Comparison of ENCODE assay signal across 16 cellular contexts in genomic region chr12:67451206-67451605, GRCh38.
A peak's percentile ranks its signal among the peaks of the same experiment; 100 is the strongest.
DNase-seq lines count a peak whose midpoint lies in the region; ATAC-seq and TF ChIP-seq lines count a peak whose summit lies in the region.
"Had no signal": no experiment of that assay in that cellular context is flagged by ENCODE, and none has a peak within 500 bp of the region (broad histone marks: within the 10 kb centered on the region; RNA-seq: fewer than 3 reads in every experiment).

No MANE protein-coding gene starts in this region.

- H3K36me3 ChIP-seq in WERI-Rb-1 (no peaks in the 10 kb centered on the region), esophagus squamous epithelium (no peaks in the 10 kb centered on the region)

- H3K4me1 ChIP-seq in esophagus squamous epithelium: peaks cover 0 to 2% (median under 1%) of the 10 kb centered on the region in 3 donors

- 56 to 71% methylated on average over 4 of the region's 4 CpGs for WGBS in esophagus squamous epithelium, 2 donors

- no peak overlapping the region for H3K4me3 ChIP-seq in WERI-Rb-1 (ENCODE audit: low read depth, low read length)
- no peak overlapping the region for H3K4me3 ChIP-seq in esophagus squamous epithelium
- H3K4me3 ChIP-seq: PC-9 had no signal

- H3K9me3 Mint-ChIP-seq in natural killer cell treated with Interleukin-12 subunit alpha and Interleukin-12 subunit beta and Interleukin-15 and Interleukin-18, amount 100 ng/mL, for 72 hours: no peaks in the 10 kb centered on the region
- H3K9me3 Mint-ChIP-seq in immature natural killer cell: peaks cover 0 to 3% (median 0%) of the 10 kb centered on the region in 6 donors

- H3K27ac Mint-ChIP-seq in natural killer cell treated with Interleukin-12 subunit alpha and Interleukin-12 subunit beta and Interleukin-15 and Interleukin-18, amount 100 ng/mL, for 72 hours: peak overlapping the region; percentile 15 to 30
- peak overlapping the region in 1 of 6 donors; percentile 23 for H3K27ac Mint-ChIP-seq in immature natural killer cell

- no peaks in the 10 kb centered on the region for H3K27me3 ChIP-seq in WERI-Rb-1 (ENCODE audit: insufficient read depth, low read depth, severe bottlenecking)
- H3K27me3 ChIP-seq in esophagus squamous epithelium: no peaks in the 10 kb centered on the region

- no peak for TF ChIP-seq POLR2A in esophagus squamous epithelium (IDR thresholded peaks at IDR 0.05)

- intact Hi-C loops in esophagus squamous epithelium (cut with DNase I): no loop called here

- H3K4me3 Mint-ChIP-seq in natural killer cell treated with Interleukin-12 subunit alpha and Interleukin-12 subunit beta and Interleukin-15 and Interleukin-18, amount 100 ng/mL, for 72 hours: no peak overlapping the region
- no peak overlapping the region for H3K4me3 Mint-ChIP-seq in immature natural killer cell

- no peak for ATAC-seq in natural killer cell treated with Interleukin-12 subunit alpha and Interleukin-12 subunit beta and Interleukin-15 and Interleukin-18, amount 100 ng/mL, for 72 hours

- H3K9me3 ChIP-seq in WERI-Rb-1 (ENCODE audit: severe bottlenecking): no peaks in the 10 kb centered on the region
- no peaks in the 10 kb centered on the region for H3K9me3 ChIP-seq in esophagus squamous epithelium

- peaks cover 0 to 8% of the 10 kb centered on the region in 2 donors for H3K27me3 Mint-ChIP-seq in natural killer cell treated with Interleukin-12 subunit alpha and Interleukin-12 subunit beta and Interleukin-15 and Interleukin-18, amount 100 ng/mL, for 72 hours
- peaks cover 2 to 6% (median 3%) of the 10 kb centered on the region in 3 donors for H3K27me3 Mint-ChIP-seq in immature natural killer cell (ENCODE audit: low read depth in 3 of 3)

- peaks cover 22% of the 10 kb centered on the region for H3K36me3 Mint-ChIP-seq in natural killer cell treated with Interleukin-12 subunit alpha and Interleukin-12 subunit beta and Interleukin-15 and Interleukin-18, amount 100 ng/mL, for 72 hours
- H3K36me3 Mint-ChIP-seq in immature natural killer cell: no peaks in the 10 kb centered on the region

- H3K27ac ChIP-seq in WERI-Rb-1 (no peak overlapping the region), esophagus squamous epithelium (no peak overlapping the region)
- H3K27ac ChIP-seq: PC-9 had no signal

- H3K4me1 Mint-ChIP-seq in natural killer cell treated with Interleukin-12 subunit alpha and Interleukin-12 subunit beta and Interleukin-15 and Interleukin-18, amount 100 ng/mL, for 72 hours (ENCODE audit: low read depth in 2 of 2): peaks cover 42 to 46% of the 10 kb centered on the region in 2 donors
- H3K4me1 Mint-ChIP-seq in immature natural killer cell: peaks cover 36 to 41% of the 10 kb centered on the region in 2 donors

- DNase-seq in NCI-H146 treated with DMSO at 0.1 percent for 48 hours (lab: John Stamatoyannopoulos, UW; ENCODE audit: unreplicated experiment) (peak; percentile 10), WERI-Rb-1 (no peak), NCI-H82 (lab: John Stamatoyannopoulos, UW) (no peak), esophagus squamous epithelium (lab: John Stamatoyannopoulos, UW) (no peak), immature natural killer cell (no peak)
- DNase-seq in natural killer cell treated with Interleukin-12 subunit alpha and Interleukin-12 subunit beta and Interleukin-15 and Interleukin-18, amount 100 ng/mL, for 72 hours (ENCODE audit: low spot score): no peak
- DNase-seq: ACHN, AML-193, EL, HCEC 1CT, NCI-H1417 treated with DMSO at 0.1 percent for 48 hours, NCI-H2081 treated with DMSO at 0.1 percent for 48 hours, NCI-H510A treated with DMSO at 0.1 percent for 48 hours, PC-9, T-helper 1 cell had no signal

- peak; percentile 3 for TF ChIP-seq CTCF in GM12873 (IDR thresholded peaks at IDR 0.05; ENCODE audit: insufficient read depth, low read depth, low read length, missing control alignments)
- TF ChIP-seq CTCF in WERI-Rb-1 (IDR thresholded peaks at IDR 0.05; ENCODE audit: low read depth, low read length): peak; percentile 43; the same call in 1 of the 2 replicates
- no peak for TF ChIP-seq CTCF in esophagus squamous epithelium (IDR thresholded peaks at IDR 0.05)

Comparison
In these comparisons a context has a peak if more than half of its experiments do, and no peak if none do; other contexts are left out.
1. CTCF ChIP-seq: peak in GM12873 (single experiment) and WERI-Rb-1 (single experiment); none in esophagus squamous epithelium (0 of 6).